ENCODE assay signal across 8 cellular contexts in genomic region chr2:42196403-42197267, GRCh38. TPM values are rescaled to one million over a fixed set of nuclear protein-coding genes. Genes with fewer than 3 reads are reported as not detected.
A peak's percentile ranks its signal among the peaks of the same experiment; 100 is the strongest.
DNase-seq lines count a peak whose midpoint lies in the region; ATAC-seq, FAIRE-seq and TF ChIP-seq lines count a peak whose summit lies in the region.

No MANE protein-coding gene starts in this region.

- no peak overlapping the region for H3K4me3 ChIP-seq in CD8-positive, alpha-beta T cell (ENCODE audit: low read depth, low read length)
- H3K4me3 ChIP-seq in foreskin fibroblast (ENCODE audit: low read depth in 1 of 2, low read length in 2 of 2) (no peak overlapping the region), pancreas (peak overlapping the region in 1 of 4 donors; percentile 11)

- no peaks in the 10 kb centered on the region for H3K27me3 Mint-ChIP-seq in CD8-positive, alpha-beta T cell (ENCODE audit: low read depth)

- H3K27ac Mint-ChIP-seq in CD8-positive, alpha-beta T cell: peak overlapping the region; percentile 52

- no peak for FAIRE-seq in pancreas (lab: Jason Lieb, UNC)

- TF ChIP-seq CTCF in CD8-positive, alpha-beta T cell (IDR thresholded peaks at IDR 0.05): peak; percentile 74
- TF ChIP-seq CTCF in foreskin fibroblast (IDR thresholded peaks at IDR 0.05; ENCODE audit: low read depth, low read length): peak; percentile 30
- peak in 3 of 4 donors; percentile 30 to 38 (median 38) for TF ChIP-seq CTCF in pancreas (IDR thresholded peaks at IDR 0.05)

- H3K4me3 Mint-ChIP-seq in CD8-positive, alpha-beta T cell: no peak overlapping the region

- H3K36me3 ChIP-seq in CD8-positive, alpha-beta T cell (ENCODE audit: insufficient read depth, low read length): no peaks in the 10 kb centered on the region
- no peaks in the 10 kb centered on the region for H3K36me3 ChIP-seq in pancreas

- CTCF ChIA-PET in CD8-positive, alpha-beta T cell (lab: Charles Lee): interaction anchor here (0.7 to 4.3 kb wide), 33 partner anchors 9 to 345 kb away, joined by 3 to 119 read pairs (median 6); no protein-coding TSS in a partner anchor

- DNase-seq in CD8-positive, alpha-beta T cell: peak in 6 of 7 experiments; percentile 15 to 58 (median 43)
- DNase-seq in NCI-H146 (lab: John Stamatoyannopoulos, UW) (peak; percentile 80), foreskin fibroblast (peak in 1 of 2 donors; percentile 29), pancreas (peak in 4 of 6 donors; percentile 34 to 75 (median 59)), KG1 (lab: John Stamatoyannopoulos, UW) (no peak)
- DNase-seq in activated CD4-positive, alpha-beta T cell treated with anti-CD3 and anti-CD28 coated beads for 4 hours: peak; percentile 45 to 46

- no peaks in the 10 kb centered on the region for H3K27me3 ChIP-seq in CD8-positive, alpha-beta T cell (ENCODE audit: insufficient read depth, low read length)
- H3K27me3 ChIP-seq in pancreas: no peaks in the 10 kb centered on the region

- ATAC-seq in CD8-positive, alpha-beta T cell: peak; percentile 80
- peak; percentile 55 for ATAC-seq in GM18868 (IDR thresholded peaks at IDR 0.05; ENCODE audit: unreplicated experiment)
- ATAC-seq in pancreas: peak; percentile 75 to 91 (median 90)
- ATAC-seq in GM18520 (IDR thresholded peaks at IDR 0.05; ENCODE audit: unreplicated experiment): no peak

- H3K9me3 Mint-ChIP-seq in CD8-positive, alpha-beta T cell: no peaks in the 10 kb centered on the region

- peaks cover 51% of the 10 kb centered on the region for H3K4me1 ChIP-seq in CD8-positive, alpha-beta T cell (ENCODE audit: insufficient read depth, low read length)
- H3K4me1 ChIP-seq in pancreas: peaks cover 39 to 70% (median 46%) of the 10 kb centered on the region in 3 donors

- H3K36me3 Mint-ChIP-seq in CD8-positive, alpha-beta T cell: peaks cover 25% of the 10 kb centered on the region

- no peaks in the 10 kb centered on the region for H3K9me3 ChIP-seq in CD8-positive, alpha-beta T cell (ENCODE audit: low read length)
- no peaks in the 10 kb centered on the region for H3K9me3 ChIP-seq in pancreas

- H3K27ac ChIP-seq in CD8-positive, alpha-beta T cell (ENCODE audit: low read depth, low read length): no peak overlapping the region
- H3K27ac ChIP-seq in pancreas: peak overlapping the region; percentile 17 to 80 (median 61)

- 42 to 48% methylated on average over 9 of the region's 9 CpGs for WGBS in pancreas, 2 donors

- intact Hi-C loops in CD8-positive, alpha-beta T cell (cut with DNase I, micrococcal nuclease): loop anchor here (1.0 to 5.0 kb wide), 5 partner anchors 26 to 329 kb away; no protein-coding TSS in a partner anchor
- intact Hi-C loops in pancreas (cut with DNase I): loop anchor here in 2 of 3 donors (10.0 kb wide), 1 partner anchor 102 kb away; no protein-coding TSS in a partner anchor

- H3K4me1 Mint-ChIP-seq in CD8-positive, alpha-beta T cell (ENCODE audit: low read depth): peaks cover 79% of the 10 kb centered on the region

- POLR2A ChIA-PET in CD8-positive, alpha-beta T cell (lab: Charles Lee): interaction anchor here (0.8 to 1.2 kb wide), 3 partner anchors 64 to 96 kb away, joined by 3 to 8 read pairs (median 5); no protein-coding TSS in a partner anchor

RNA-seq across cellular contexts. Expression of gene EML4, which starts 27.5 kb away (rescaled TPM):
- 100 to 1,000 TPM; 224 to 240 TPM for total RNA-seq in CD8-positive, alpha-beta T cell
- 10 to 100 TPM; 29.9 to 44.0 (median 36.0) TPM for total RNA-seq in pancreas
- polyA plus RNA-seq in pancreas: 10 to 100 TPM; 12.5 to 21.3 TPM

Comparison
In these comparisons a context has a peak if more than half of its experiments do, and no peak if none do; other contexts are left out.
1. RNA of gene EML4, which starts 27.5 kb away (total RNA-seq): 224 to 240 TPM in CD8-positive, alpha-beta T cell; 29.9 to 44.0 TPM in pancreas; every median in the first group is over 4 times any median in the second.
2. Peak in every context shown above with its lines, with median percentiles within 50 percentile points of each other: CTCF ChIP-seq.